28 cellular contexts compared by ENCODE assay signal in genomic region chr3:34002569-34003100, GRCh38.
"Had no signal": no experiment of that assay in that cellular context is flagged by ENCODE, and none has a peak within 500 bp of the region (broad histone marks: within the 10 kb centered on the region; RNA-seq: fewer than 3 reads in every experiment).

No MANE protein-coding gene starts in this region.

- H3K4me3 ChIP-seq: left lung, lower lobe of right lung, ovary, right atrium auricular region, skin epidermis, suprapubic skin, thoracic aorta, tibial artery, upper lobe of right lung had no signal

- FAIRE-seq: islet of Langerhans, kidney, urothelium cell line had no signal

- H3K4me3 Mint-ChIP-seq: immature natural killer cell; naive thymus-derived CD8-positive, alpha-beta T cell; nephron; stimulated activated naive B cell treated with anti-CD40 and anti-IgM and Interleukin-4, amounts not matched to agents 10 μg/mL and 1 μg/mL and 100 μg/mL, for 72 hours had no signal

- ATAC-seq: left colon; left lung; lower lobe of right lung; naive thymus-derived CD8-positive, alpha-beta T cell; sciatic nerve; stimulated activated naive B cell treated with anti-CD40 and anti-IgM and Interleukin-4, amounts not matched to agents 10 μg/mL and 1 μg/mL and 100 μg/mL, for 72 hours; stimulated activated naive CD8-positive, alpha-beta T cell treated with anti-CD3 and anti-CD28 coated beads, Interleukin-15, Interleukin-2, amounts not matched to agents 100 U/mL and 50 U/mL, for 24 hours; upper lobe of right lung had no signal

- H3K9me3 Mint-ChIP-seq: immature natural killer cell; naive thymus-derived CD8-positive, alpha-beta T cell; nephron had no signal

- H3K27ac Mint-ChIP-seq: nephron; progenitor cell of endocrine pancreas; stimulated activated naive B cell treated with anti-CD40 and anti-IgM and Interleukin-4, amounts not matched to agents 10 μg/mL and 1 μg/mL and 100 μg/mL, for 72 hours had no signal

- H3K4me1 ChIP-seq: left lung, lower lobe of right lung, right atrium auricular region, suprapubic skin, tibial artery, upper lobe of right lung had no signal

- H3K4me1 Mint-ChIP-seq: immature natural killer cell; naive thymus-derived CD8-positive, alpha-beta T cell; nephron had no signal

- H3K36me3 Mint-ChIP-seq: immature natural killer cell; naive thymus-derived CD8-positive, alpha-beta T cell; stimulated activated naive B cell treated with anti-CD40 and anti-IgM and Interleukin-4, amounts not matched to agents 10 μg/mL and 1 μg/mL and 100 μg/mL, for 72 hours had no signal

- H3K27ac ChIP-seq: left lung, lower lobe of right lung, ovary, right atrium auricular region, skin epidermis, suprapubic skin, thoracic aorta, tibial artery, upper lobe of right lung had no signal

- H3K36me3 ChIP-seq: left lung, lower lobe of right lung, ovary, right atrium auricular region, suprapubic skin, thoracic aorta, tibial artery, upper lobe of right lung had no signal

- DNase-seq: hippocampal formation; immature natural killer cell; kidney; left colon; left lung; lower lobe of right lung; mammary epithelial cell; mesenchymal stem cell; naive thymus-derived CD8-positive, alpha-beta T cell; ovary; stimulated activated CD4-positive, alpha-beta T cell treated with anti-CD3 and anti-CD28 coated beads, Interleukin-12 subunit alpha, Interleukin-12 subunit beta, amount 100 ng/mL, for 4 hours; stimulated activated CD4-positive, alpha-beta T cell treated with anti-CD3 and anti-CD28 coated beads, Interleukin-15, amount 100 ng/mL, for 24 hours; stimulated activated CD4-positive, alpha-beta T cell treated with anti-CD3 and anti-CD28 coated beads, Interleukin-2, amount 100 ng/mL, for 24 hours; stimulated activated CD4-positive, alpha-beta T cell treated with anti-CD3 and anti-CD28 coated beads, Interleukin-4, amount 100 ng/mL, for 1 hour; stimulated activated naive B cell treated with anti-CD40 and anti-IgM and Interleukin-4, amounts not matched to agents 10 μg/mL and 1 μg/mL and 100 μg/mL, for 72 hours; stimulated activated naive CD8-positive, alpha-beta T cell treated with anti-CD3 and anti-CD28 coated beads, Interleukin-15, Interleukin-2, amounts not matched to agents 100 U/mL and 50 U/mL, for 24 hours; tibial artery; trophoblast cell; upper lobe of right lung had no signal

- H3K9me3 ChIP-seq: left lung, lower lobe of right lung, ovary, right atrium auricular region, suprapubic skin, thoracic aorta, tibial artery, upper lobe of right lung had no signal

- H3K27me3 ChIP-seq: left lung, ovary, right atrium auricular region, suprapubic skin, tibial artery, upper lobe of right lung had no signal
